19 cellular contexts compared by ENCODE assay signal in genomic region chr1:182315157-182315556, GRCh38.
DNase-seq lines count a peak whose midpoint lies in the region; FAIRE-seq and TF ChIP-seq lines count a peak whose summit lies in the region.
"Had no signal": no experiment of that assay in that cellular context is flagged by ENCODE, and none has a peak within 500 bp of the region (broad histone marks: within the 10 kb centered on the region; RNA-seq: fewer than 3 reads in every experiment).

No MANE protein-coding gene starts in this region.

- H3K4me3 ChIP-seq in Loucy (ENCODE audit: low read length, poor library complexity, severe bottlenecking) = no peak overlapping the region
- no peak overlapping the region for H3K4me3 ChIP-seq in endodermal cell (ENCODE audit: low read length)
- no peak overlapping the region for H3K4me3 ChIP-seq in neural progenitor cell
- H3K4me3 ChIP-seq in uterus = no peak overlapping the region
- no peak overlapping the region for H3K4me3 ChIP-seq in foreskin fibroblast (ENCODE audit: low read depth in 1 of 2, low read length in 2 of 2)
- H3K4me3 ChIP-seq: right atrium auricular region had no signal

- no peaks in the 10 kb centered on the region for H3K9me3 Mint-ChIP-seq in endodermal cell
- H3K9me3 Mint-ChIP-seq in neural progenitor cell = no peaks in the 10 kb centered on the region
- H3K9me3 Mint-ChIP-seq: activated T-helper 17 cell treated with anti-CD3 and anti-CD28 coated beads, Interleukin-2, amount 50 U/mL, for 72 hours; type B pancreatic cell had no signal

- no peaks in the 10 kb centered on the region for H3K36me3 ChIP-seq in Loucy (ENCODE audit: insufficient read depth, low read length)
- H3K36me3 ChIP-seq in endodermal cell (ENCODE audit: control insufficient read depth, insufficient read depth, low read length) = no peaks in the 10 kb centered on the region
- no peaks in the 10 kb centered on the region for H3K36me3 ChIP-seq in neural progenitor cell
- no peaks in the 10 kb centered on the region for H3K36me3 ChIP-seq in uterus
- H3K36me3 ChIP-seq: right atrium auricular region had no signal

- 41 to 80% methylated on average over 1 to 5 of the region's 5 CpGs for WGBS in endodermal cell (ENCODE audit: insufficient coverage in 1 of 2, insufficient read length in 1 of 2), 2 experiments

- H3K27ac Mint-ChIP-seq in endodermal cell (peak overlapping the region; percentile 43), neural progenitor cell (no peak overlapping the region)
- H3K27ac Mint-ChIP-seq: activated naive CD8-positive, alpha-beta T cell; activated T-helper 17 cell treated with anti-CD3 and anti-CD28 coated beads, Interleukin-2, amount 50 U/mL, for 72 hours; naive B cell; type B pancreatic cell had no signal

- H3K4me3 Mint-ChIP-seq in endodermal cell = no peak overlapping the region
- no peak overlapping the region for H3K4me3 Mint-ChIP-seq in neural progenitor cell
- H3K4me3 Mint-ChIP-seq: activated naive CD8-positive, alpha-beta T cell; activated T-helper 17 cell treated with anti-CD3 and anti-CD28 coated beads, Interleukin-2, amount 50 U/mL, for 72 hours; naive B cell; type B pancreatic cell had no signal

- H3K4me1 ChIP-seq in Loucy (ENCODE audit: insufficient read depth, low read length, poor library complexity, severe bottlenecking) = no peaks in the 10 kb centered on the region
- H3K4me1 ChIP-seq in endodermal cell (ENCODE audit: control insufficient read depth, insufficient read depth, low read length) = peaks cover 8% of the 10 kb centered on the region
- H3K4me1 ChIP-seq in neural progenitor cell = peaks cover 28% of the 10 kb centered on the region
- H3K4me1 ChIP-seq in uterus = no peaks in the 10 kb centered on the region

- H2AFZ ChIP-seq in Loucy (ENCODE audit: low read length) (peak overlapping the region; percentile 48; the same call in 1 of the 2 replicates), neural progenitor cell (replicated peaks) (no peak overlapping the region)

- peak; percentile 83 for FAIRE-seq in D721Med (lab: Jason Lieb, UNC)
- FAIRE-seq: astrocyte had no signal

- H3K9ac ChIP-seq in Loucy (ENCODE audit: low read depth, low read length, poor library complexity, severe bottlenecking) (no peak overlapping the region), endodermal cell (ENCODE audit: extremely low read depth, low read length, poor library complexity, severe bottlenecking) (peak overlapping the region; percentile 9), neural progenitor cell (no peak overlapping the region)

- H3K4me1 Mint-ChIP-seq in endodermal cell (peaks cover 43% of the 10 kb centered on the region), neural progenitor cell (peaks cover 6% of the 10 kb centered on the region)
- H3K4me1 Mint-ChIP-seq: activated T-helper 17 cell treated with anti-CD3 and anti-CD28 coated beads, Interleukin-2, amount 50 U/mL, for 72 hours; naive B cell had no signal

- no peak overlapping the region for H3K4me2 ChIP-seq in Loucy (ENCODE audit: low read depth, low read length, poor library complexity, severe bottlenecking)
- H3K4me2 ChIP-seq in neural progenitor cell = peak overlapping the region; percentile 39

- no peaks in the 10 kb centered on the region for H3K9me3 ChIP-seq in Loucy (ENCODE audit: insufficient read depth, low read depth, low read length)
- H3K9me3 ChIP-seq in endodermal cell (ENCODE audit: control insufficient read depth, low read length) = no peaks in the 10 kb centered on the region
- H3K9me3 ChIP-seq in neural progenitor cell (ENCODE audit: low read depth) = no peaks in the 10 kb centered on the region
- H3K9me3 ChIP-seq in uterus = no peaks in the 10 kb centered on the region
- H3K9me3 ChIP-seq: right atrium auricular region had no signal

- TF ChIP-seq CTCF in D721Med (IDR thresholded peaks at IDR 0.05; ENCODE audit: insufficient read depth, missing control alignments) (no peak), Loucy (conservative IDR thresholded peaks at IDR 0.05; ENCODE audit: low read length) (no peak), endodermal cell (conservative IDR thresholded peaks at IDR 0.05) (no peak), neural progenitor cell (IDR thresholded peaks at IDR 0.05) (no peak), uterus (IDR thresholded peaks at IDR 0.05) (no peak), foreskin fibroblast (IDR thresholded peaks at IDR 0.05; ENCODE audit: low read depth, low read length) (no peak)

- TF ChIP-seq POLR2A in uterus (IDR thresholded peaks at IDR 0.05) = no peak

- H3K27me3 Mint-ChIP-seq in endodermal cell (ENCODE audit: insufficient read depth) (no peaks in the 10 kb centered on the region), neural progenitor cell (ENCODE audit: insufficient read depth, low read depth) (no peaks in the 10 kb centered on the region)
- H3K27me3 Mint-ChIP-seq: activated T-helper 17 cell treated with anti-CD3 and anti-CD28 coated beads, Interleukin-2, amount 50 U/mL, for 72 hours; type B pancreatic cell had no signal

- no peaks in the 10 kb centered on the region for H4K20me1 ChIP-seq in Loucy (ENCODE audit: insufficient read depth, low read length, poor library complexity, severe bottlenecking)
- H4K20me1 ChIP-seq in neural progenitor cell (ENCODE audit: low read depth) = no peaks in the 10 kb centered on the region

- H3F3A ChIP-seq in Loucy (ENCODE audit: low read depth) = no peaks in the 10 kb centered on the region
- H3F3A ChIP-seq in neural progenitor cell (ENCODE audit: low read depth) = peaks cover 41% of the 10 kb centered on the region

- H3K27ac ChIP-seq in endodermal cell (ENCODE audit: low read depth, low read length) (no peak overlapping the region), neural progenitor cell (peak overlapping the region; percentile 94), uterus (no peak overlapping the region)
- H3K27ac ChIP-seq: right atrium auricular region had no signal

- H3K36me3 Mint-ChIP-seq in endodermal cell (ENCODE audit: low read depth) (no peaks in the 10 kb centered on the region), neural progenitor cell (no peaks in the 10 kb centered on the region)
- H3K36me3 Mint-ChIP-seq: activated naive CD8-positive, alpha-beta T cell; type B pancreatic cell had no signal

- no peak for DNase-seq in D721Med (ENCODE audit: insufficient read length, low spot score)
- peak; percentile 61 for DNase-seq in endodermal cell
- peak; percentile 25 for DNase-seq in neural progenitor cell (ENCODE audit: low spot score)
- DNase-seq in COR-L47 (lab: John Stamatoyannopoulos, UW) = no peak
- DNase-seq in uterus = no peak
- no peak for DNase-seq in kidney glomerular epithelial cell (lab: John Stamatoyannopoulos, UW)
- no peak for DNase-seq in foreskin fibroblast
- DNase-seq: C1 segment of cervical spinal cord; effector CD8-positive, alpha-beta T cell; GDM1; mammary epithelial cell; naive B cell; NCI-H526 had no signal

- intact Hi-C loops in uterus (cut with DNase I; ENCODE audit: low total_unique reads) = no loop called here

- H3K27me3 ChIP-seq in Loucy (ENCODE audit: insufficient read depth, low read length, poor library complexity, severe bottlenecking) = no peaks in the 10 kb centered on the region
- H3K27me3 ChIP-seq in endodermal cell (ENCODE audit: control insufficient read depth, insufficient read depth, low read length, poor library complexity, severe bottlenecking) = no peaks in the 10 kb centered on the region
- no peaks in the 10 kb centered on the region for H3K27me3 ChIP-seq in neural progenitor cell
- H3K27me3 ChIP-seq in uterus = no peaks in the 10 kb centered on the region
- H3K27me3 ChIP-seq: right atrium auricular region had no signal

- no peaks in the 10 kb centered on the region for H3K79me2 ChIP-seq in Loucy (ENCODE audit: insufficient read depth, low read length)
- no peaks in the 10 kb centered on the region for H3K79me2 ChIP-seq in neural progenitor cell (ENCODE audit: low read depth)

- H3K9me2 ChIP-seq in Loucy (replicated peaks; ENCODE audit: low read depth, low read length) = no peaks in the 10 kb centered on the region

Comparison
In these comparisons a context has a peak if more than half of its experiments do, and no peak if none do; other contexts are left out.
1. DNase-seq: peak in endodermal cell (single experiment) and neural progenitor cell (single experiment); none in D721Med (single experiment), COR-L47 (single experiment), uterus (0 of 2), kidney glomerular epithelial cell (single experiment) and foreskin fibroblast (0 of 2).